In genomic region chr1:5991784-5992033, GRCh38 we compare ENCODE assay signal across 8 cellular contexts. TPM values are rescaled to one million over a fixed set of nuclear protein-coding genes. Genes with fewer than 3 reads are reported as not detected.
A peak's percentile ranks its signal among the peaks of the same experiment; 100 is the strongest.
DNase-seq lines count a peak whose midpoint lies in the region; ATAC-seq and TF ChIP-seq lines count a peak whose summit lies in the region.

No MANE protein-coding gene starts in this region.

- H3K4me1 ChIP-seq in right cardiac atrium (ENCODE audit: control insufficient read depth, insufficient read depth, low read length) (peaks cover 2% of the 10 kb centered on the region), smooth muscle cell (ENCODE audit: low read depth) (peaks cover 16% of the 10 kb centered on the region)

- H3K9ac ChIP-seq in smooth muscle cell (ENCODE audit: low read depth): peak overlapping the region; percentile 92

- WGBS in right cardiac atrium: under 1% methylated on average over 22 of the region's 22 CpGs
- WGBS in smooth muscle cell (ENCODE audit: low lambda C conversion rate): 0% methylated on average over 4 of the region's 22 CpGs

- H3K4me1 Mint-ChIP-seq in activated T-helper 17 cell treated with anti-CD3 and anti-CD28 coated beads, Interleukin-2, amount 50 U/mL, for 72 hours: peaks cover 12% of the 10 kb centered on the region

- peak overlapping the region; percentile 61 for H3K27ac ChIP-seq in right cardiac atrium (ENCODE audit: low read length)
- peak overlapping the region; percentile 90 for H3K27ac ChIP-seq in smooth muscle cell (ENCODE audit: low read depth)

- no peaks in the 10 kb centered on the region for H3F3A ChIP-seq in smooth muscle cell (ENCODE audit: low read depth)

- ATAC-seq in GM19043 (IDR thresholded peaks at IDR 0.05; ENCODE audit: low read depth, unreplicated experiment) (peak; percentile 9), HG03378 (IDR thresholded peaks at IDR 0.05; ENCODE audit: unreplicated experiment) (peak; percentile 2), right cardiac atrium (peak; percentile 3 to 55), HG02759 (IDR thresholded peaks at IDR 0.05; ENCODE audit: unreplicated experiment) (no peak)
- ATAC-seq in activated T-helper 17 cell treated with anti-CD3 and anti-CD28 coated beads, Interleukin-2, amount 50 U/mL, for 72 hours (replicated peaks): peak; percentile 22

- no peak for TF ChIP-seq CTCF in AG10803 (conservative IDR thresholded peaks at IDR 0.05; ENCODE audit: low read length)
- TF ChIP-seq CTCF in smooth muscle cell (IDR thresholded peaks at IDR 0.05; ENCODE audit: borderline replicate concordance, insufficient read depth, poor library complexity, severe bottlenecking): no peak

- peak overlapping the region; percentile 100 for H3K4me2 ChIP-seq in smooth muscle cell

- H3K27me3 ChIP-seq in right cardiac atrium (ENCODE audit: control insufficient read depth, insufficient read depth) (no peaks in the 10 kb centered on the region), smooth muscle cell (ENCODE audit: low read depth) (peaks cover 12% of the 10 kb centered on the region)

- no peaks in the 10 kb centered on the region for H3K9me3 Mint-ChIP-seq in activated T-helper 17 cell treated with anti-CD3 and anti-CD28 coated beads, Interleukin-2, amount 50 U/mL, for 72 hours

- H3K79me2 ChIP-seq in smooth muscle cell (ENCODE audit: low read depth): peaks cover 4% of the 10 kb centered on the region

- intact Hi-C loops in right cardiac atrium (cut with DNase I): no loop called here

- no peak overlapping the region for H3K27ac Mint-ChIP-seq in activated T-helper 17 cell treated with anti-CD3 and anti-CD28 coated beads, Interleukin-2, amount 50 U/mL, for 72 hours

- peaks cover 26% of the 10 kb centered on the region for H3K36me3 Mint-ChIP-seq in activated T-helper 17 cell treated with anti-CD3 and anti-CD28 coated beads, Interleukin-2, amount 50 U/mL, for 72 hours (ENCODE audit: low read depth)

- H3K4me3 ChIP-seq in AG10803 (ENCODE audit: low read length) (peak overlapping the region; percentile 75), right cardiac atrium (ENCODE audit: low read length) (peak overlapping the region; percentile 57), smooth muscle cell (peak overlapping the region; percentile 70)

- H4K20me1 ChIP-seq in smooth muscle cell (ENCODE audit: low read depth): peaks cover 7% of the 10 kb centered on the region

- H2AFZ ChIP-seq in smooth muscle cell (ENCODE audit: low read depth): peak overlapping the region; percentile 93

- H3K4me3 Mint-ChIP-seq in activated T-helper 17 cell treated with anti-CD3 and anti-CD28 coated beads, Interleukin-2, amount 50 U/mL, for 72 hours: peak overlapping the region; percentile 96

- H3K27me3 Mint-ChIP-seq in activated T-helper 17 cell treated with anti-CD3 and anti-CD28 coated beads, Interleukin-2, amount 50 U/mL, for 72 hours: no peaks in the 10 kb centered on the region

- no peak for DNase-seq in AG10803 (ENCODE audit: low read depth)
- DNase-seq in right cardiac atrium: peak in 1 of 3 donors; percentile 83
- no peak for DNase-seq in smooth muscle cell (lab: John Stamatoyannopoulos, UW; ENCODE audit: unreplicated experiment)
- DNase-seq in A172 (ENCODE audit: low spot score): no peak

- H3K36me3 ChIP-seq in smooth muscle cell (ENCODE audit: low read depth): no peaks in the 10 kb centered on the region

- H3K9me3 ChIP-seq in right cardiac atrium (ENCODE audit: control insufficient read depth, low read length): no peaks in the 10 kb centered on the region
- no peaks in the 10 kb centered on the region for H3K9me3 ChIP-seq in smooth muscle cell (replicated peaks; ENCODE audit: low read depth)

RNA-seq across cellular contexts. Expression of gene NPHP4, which starts 0.5 kb away (rescaled TPM):
- 10 to 100 TPM; 21.5 to 35.7 TPM for total RNA-seq in activated T-helper 17 cell treated with anti-CD3 and anti-CD28 coated beads, Interleukin-2, amount 50 U/mL, for 72 hours
- total RNA-seq in right cardiac atrium: 1 to 10 TPM; 4.8 to 6.0 (median 5.4) TPM
- polyA plus RNA-seq in right cardiac atrium: 2.8 TPM
- total RNA-seq in smooth muscle cell: 8.4 and 8.6 TPM in 2 replicates
- 4.9 and 5.4 TPM in 2 replicates for polyA plus RNA-seq in smooth muscle cell
- total RNA-seq in A172 (2014; rRNA removed; shearing (Covaris generic)): 1.9 and 3.5 TPM in 2 replicates

RNA-seq across cellular contexts. Expression of gene KCNAB2, which starts 54.0 kb away (rescaled TPM):
- 100 to 1,000 TPM; 407 to 432 TPM for total RNA-seq in activated T-helper 17 cell treated with anti-CD3 and anti-CD28 coated beads, Interleukin-2, amount 50 U/mL, for 72 hours
- 10 to 100 TPM; 15.4 to 25.6 (median 19.0) TPM for total RNA-seq in right cardiac atrium
- polyA plus RNA-seq in right cardiac atrium: 12.6 TPM
- 1.4 and 3.6 TPM in 2 replicates for total RNA-seq in smooth muscle cell
- 2.9 and 3.9 TPM in 2 replicates for polyA plus RNA-seq in smooth muscle cell
- total RNA-seq in A172 (2014; rRNA removed; shearing (Covaris generic)): 4.7 and 14.4 TPM in 2 replicates

Comparison
In these comparisons a context has a peak if more than half of its experiments do, and no peak if none do; other contexts are left out.
1. RNA of gene KCNAB2, which starts 54.0 kb away (total RNA-seq): 407 to 432 TPM in activated T-helper 17 cell treated with anti-CD3 and anti-CD28 coated beads, Interleukin-2, amount 50 U/mL, for 72 hours; 15.4 to 25.6 TPM in right cardiac atrium, 4.7 to 14.4 TPM in A172 and 1.4 to 3.6 TPM in smooth muscle cell; every median in the first group is over 10 times any median in the second.
2. Peak in every context shown above with its lines, with median percentiles within 50 percentile points of each other: H3K4me3 ChIP-seq.